ENCODE assay signal across 10 cellular contexts in genomic region chr2:174615951-174616436, GRCh38.
DNase-seq lines count a peak whose midpoint lies in the region; ATAC-seq, FAIRE-seq and TF ChIP-seq lines count a peak whose summit lies in the region.
"Had no signal": no experiment of that assay in that cellular context is flagged by ENCODE, and none has a peak within 500 bp of the region (broad histone marks: within the 10 kb centered on the region; RNA-seq: fewer than 3 reads in every experiment).

No MANE protein-coding gene starts in this region.

- H3K4me3 ChIP-seq in neutrophil (ENCODE audit: low read depth in 1 of 2, low read length in 1 of 2) = no peak overlapping the region

- no peaks in the 10 kb centered on the region for H3K27me3 ChIP-seq in neutrophil

- DNase-seq in GM18507 (ENCODE audit: extremely low spot score, insufficient read length, low read depth) (no peak), NAMALWA (ENCODE audit: low spot score) (peak; percentile 31), NOMO-1 treated with DMSO at 0.1 percent for 48 hours (lab: John Stamatoyannopoulos, UW; ENCODE audit: unreplicated experiment) (no peak), SKM-1 treated with dmso at 0.1 percent for 144 hours (lab: John Stamatoyannopoulos, UW; ENCODE audit: unreplicated experiment) (no peak), hepatic stellate cell (ENCODE audit: low spot score) (no peak)
- no peak for DNase-seq in central memory CD8-positive, alpha-beta T cell (ENCODE audit: low spot score in 2 of 2)
- DNase-seq: activated T-cell treated with anti-CD3 and anti-CD28 coated beads, Interleukin-2, amount 50 U/mL, for 48 hours; NCI-H187 had no signal

- H3K36me3 Mint-ChIP-seq in central memory CD8-positive, alpha-beta T cell (ENCODE audit: insufficient read depth) = peaks cover 22% of the 10 kb centered on the region

- peak overlapping the region; percentile 52 for H3K27ac Mint-ChIP-seq in central memory CD8-positive, alpha-beta T cell (ENCODE audit: low read depth)

- no peaks in the 10 kb centered on the region for H3K27me3 Mint-ChIP-seq in central memory CD8-positive, alpha-beta T cell

- peaks cover 93% of the 10 kb centered on the region for H3K36me3 ChIP-seq in neutrophil

- peaks cover 14 to 54% of the 10 kb centered on the region in 2 experiments for H3K4me1 ChIP-seq in neutrophil (ENCODE audit: control insufficient read depth in 1 of 2, insufficient read depth in 1 of 2, low read depth in 1 of 2, low read length in 1 of 2)

- peak; percentile 58 for ATAC-seq in central memory CD8-positive, alpha-beta T cell (replicated peaks; ENCODE audit: extremely low read depth, poor library complexity, severe bottlenecking)
- no peak for ATAC-seq in HG03039 (IDR thresholded peaks at IDR 0.05; ENCODE audit: unreplicated experiment)

- peak overlapping the region; percentile 69 for H3K27ac ChIP-seq in neutrophil

- no peak for TF ChIP-seq CTCF in neutrophil (IDR thresholded peaks at IDR 0.05)

- H3K4me1 Mint-ChIP-seq in central memory CD8-positive, alpha-beta T cell = peaks cover 80% of the 10 kb centered on the region

- peak; percentile 69 for FAIRE-seq in GM18507 (lab: Jason Lieb, UNC)

- H3K9me3 ChIP-seq in neutrophil = no peaks in the 10 kb centered on the region

- H3K9me3 Mint-ChIP-seq in central memory CD8-positive, alpha-beta T cell = no peaks in the 10 kb centered on the region

- no peak overlapping the region for H3K4me3 Mint-ChIP-seq in central memory CD8-positive, alpha-beta T cell
